ENCODE assay signal across 23 cellular contexts in the genomic region with DNA sequence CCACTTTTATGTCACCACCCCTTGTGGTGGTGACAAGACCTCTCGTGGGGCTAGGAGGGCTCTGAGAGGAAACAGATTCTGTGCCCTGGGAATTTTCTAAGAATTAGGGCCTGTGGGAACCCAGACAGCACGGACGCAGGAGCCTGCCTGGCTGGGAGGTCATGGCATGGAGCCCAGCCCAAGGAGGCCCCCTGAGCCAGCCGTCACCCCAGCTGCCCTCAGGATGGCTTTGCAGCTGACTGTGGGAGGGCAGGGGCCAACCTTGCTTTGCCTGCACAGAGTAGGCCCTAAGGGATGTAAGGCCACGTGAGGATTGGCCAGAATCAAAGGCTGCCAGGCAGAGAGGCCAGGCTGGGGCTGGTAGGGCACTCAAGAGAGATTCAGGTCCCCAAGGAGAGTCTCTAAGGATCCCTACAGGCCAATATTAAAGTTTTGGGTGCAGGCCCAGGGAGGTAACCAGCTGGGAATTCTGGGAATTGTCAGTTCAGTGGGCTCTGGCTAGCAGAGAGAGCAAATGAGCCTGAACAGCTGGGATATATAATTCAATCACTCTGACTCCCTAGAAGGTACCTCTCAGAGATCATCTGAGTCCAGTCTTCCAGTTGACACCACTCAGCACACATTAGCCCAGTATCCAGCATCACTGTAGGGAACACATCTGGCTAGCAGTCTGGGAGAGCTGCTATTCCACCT. TPM values are rescaled to one million over a fixed set of nuclear protein-coding genes. Genes with fewer than 3 reads are reported as not detected.
A peak's percentile ranks its signal among the peaks of the same experiment; 100 is the strongest.
DNase-seq lines count a peak whose midpoint lies in the region; ATAC-seq and TF ChIP-seq lines count a peak whose summit lies in the region.
"Had no signal": no experiment of that assay in that cellular context is flagged by ENCODE, and none has a peak within 500 bp of the region (broad histone marks: within the 10 kb centered on the region; RNA-seq: fewer than 3 reads in every experiment).

No MANE protein-coding gene starts in this region.

- peak in 3 of 8 donors; percentile 2 to 26 (median 12) for ATAC-seq in heart right ventricle
- ATAC-seq in aorta (ENCODE audit: low FRiP score): peak; percentile 24
- no peak for ATAC-seq in GM19467 (IDR thresholded peaks at IDR 0.05; ENCODE audit: unreplicated experiment)
- ATAC-seq: A549, gastroesophageal sphincter, GM12878, left colon, WTC11 had no signal

- no peaks in the 10 kb centered on the region for H3K9me3 Mint-ChIP-seq in dendritic cell treated with granulocyte-macrophage colony-stimulating factor and Interleukin-4, amounts not matched to agents 40 ng/mL and 50 ng/mL, for 4 days
- H3K9me3 Mint-ChIP-seq in osteocyte (ENCODE audit: unreplicated experiment): no peaks in the 10 kb centered on the region
- H3K9me3 Mint-ChIP-seq: CD4-positive, alpha-beta T cell; WTC11 had no signal

- H3K27ac ChIP-seq in heart right ventricle (peak overlapping the region in 6 of 10 donors; percentile 37 to 51 (median 42)), aorta (ENCODE audit: low read depth in 1 of 2, low read length in 2 of 2) (peak overlapping the region; percentile 72), adrenal gland (no peak overlapping the region), testis (no peak overlapping the region)
- H3K27ac ChIP-seq: neutrophil had no signal

- DNase-seq in heart right ventricle (no peak), cardiac septum (ENCODE audit: low spot score) (no peak), osteocyte (ENCODE audit: extremely low spot score, unreplicated experiment) (no peak), aorta (no peak), adrenal gland (no peak), testis (no peak)
- DNase-seq: activated CD4-positive, alpha-beta T cell treated with anti-CD3 and anti-CD28 coated beads, Interleukin-2, amount 50 U/mL, for 48 hours; activated naive CD4-positive, alpha-beta T cell treated with anti-CD3 and anti-CD28 coated beads, Interleukin-2, amount 50 U/mL, for 16 hours; activated T-cell treated with anti-CD3 and anti-CD28 coated beads for 4 hours; CD4-positive, alpha-beta T cell; DMS53; left colon; NCI-H1105 treated with DMSO at 0.1 percent for 48 hours; SHP77; stimulated activated naive CD4-positive, alpha-beta T cell had no signal

- H3K4me3 ChIP-seq in heart right ventricle (peak overlapping the region in 1 of 10 donors; percentile 1), aorta (ENCODE audit: low read length in 2 of 2) (no peak overlapping the region), adrenal gland (no peak overlapping the region), testis (no peak overlapping the region)
- H3K4me3 ChIP-seq: A549, gastroesophageal sphincter, GM12878, HAP-1 had no signal

- peaks cover 30% of the 10 kb centered on the region for H3K27me3 Mint-ChIP-seq in dendritic cell treated with granulocyte-macrophage colony-stimulating factor and Interleukin-4, amounts not matched to agents 40 ng/mL and 50 ng/mL, for 4 days
- no peaks in the 10 kb centered on the region for H3K27me3 Mint-ChIP-seq in osteocyte (ENCODE audit: unreplicated experiment)

- WGBS in heart right ventricle, 2 donors: 74 to 77% methylated on average over 5 of the region's 5 CpGs
- 3 to 6% methylated on average over 5 of the region's 5 CpGs for WGBS in aorta, 2 donors
- WGBS in adrenal gland, 4 donors: 71 to 79% (median 77%) methylated on average over 1 to 5 of the region's 5 CpGs
- 56 to 61% methylated on average over 4 to 5 of the region's 5 CpGs for WGBS in testis, 2 donors

- H3K9me3 ChIP-seq in heart right ventricle (no peaks in the 10 kb centered on the region), aorta (ENCODE audit: control insufficient read depth, low read length) (no peaks in the 10 kb centered on the region), adrenal gland (replicated peaks in 1 of 3) (no peaks in the 10 kb centered on the region), testis (no peaks in the 10 kb centered on the region)
- H3K9me3 ChIP-seq: A549, gastroesophageal sphincter, HAP-1, neutrophil had no signal

- peak overlapping the region; percentile 33 for H3K27ac Mint-ChIP-seq in dendritic cell treated with granulocyte-macrophage colony-stimulating factor and Interleukin-4, amounts not matched to agents 40 ng/mL and 50 ng/mL, for 4 days
- H3K27ac Mint-ChIP-seq in osteocyte (ENCODE audit: unreplicated experiment): peak overlapping the region; percentile 77
- H3K27ac Mint-ChIP-seq: CD4-positive, alpha-beta T cell; WTC11 had no signal

- H3K36me3 Mint-ChIP-seq in dendritic cell treated with granulocyte-macrophage colony-stimulating factor and Interleukin-4, amounts not matched to agents 40 ng/mL and 50 ng/mL, for 4 days (ENCODE audit: low read depth): no peaks in the 10 kb centered on the region
- H3K36me3 Mint-ChIP-seq in osteocyte (ENCODE audit: unreplicated experiment): peaks cover 23% of the 10 kb centered on the region
- H3K36me3 Mint-ChIP-seq: WTC11 had no signal

- H3K4me3 Mint-ChIP-seq in dendritic cell treated with granulocyte-macrophage colony-stimulating factor and Interleukin-4, amounts not matched to agents 40 ng/mL and 50 ng/mL, for 4 days: no peak overlapping the region
- no peak overlapping the region for H3K4me3 Mint-ChIP-seq in osteocyte (ENCODE audit: unreplicated experiment)
- H3K4me3 Mint-ChIP-seq: CD4-positive, alpha-beta T cell; WTC11 had no signal

- intact Hi-C loops in heart right ventricle (cut with DNase I) (loop anchor here in 6 of 10 donors (5.0 to 10.0 kb wide), 9 partner anchors 52 to 241 kb away; partner anchors contain the start of genes AREL1 (in 1 of the 6) and FCF1 (in 1 of the 6)), cardiac septum (cut with DNase I) (no loop called here), aorta (cut with DNase I) (loop anchor here in 1 of 2 donors (5.0 kb wide), 3 partner anchors 33 to 187 kb away; no protein-coding TSS in a partner anchor), adrenal gland (cut with DNase I) (no loop called here), testis (cut with DNase I; ENCODE audit: low total_unique reads) (loop anchor here (10.0 kb wide), 1 partner anchor 101 kb away; no protein-coding TSS in a partner anchor)
- intact Hi-C loops in dendritic cell treated with granulocyte-macrophage colony-stimulating factor and Interleukin-4, amounts not matched to agents 40 ng/mL and 50 ng/mL, for 4 days (cut with micrococcal nuclease): loop anchor here (5.0 kb wide), 1 partner anchor 107 kb away; the partner anchor contains the start of genes AREL1 and FCF1

- TF ChIP-seq CTCF in heart right ventricle (IDR thresholded peaks at IDR 0.05) (no peak), osteocyte (IDR thresholded peaks at IDR 0.05) (no peak), adrenal gland (IDR thresholded peaks at IDR 0.05) (no peak), testis (IDR thresholded peaks at IDR 0.05) (no peak)

- H3K27me3 ChIP-seq in heart right ventricle: peaks cover 0 to 6% (median 0%) of the 10 kb centered on the region in 7 donors
- H3K27me3 ChIP-seq in aorta (ENCODE audit: control insufficient read depth in 1 of 2, insufficient read depth in 2 of 2, low read length in 1 of 2): no peaks in the 10 kb centered on the region
- no peaks in the 10 kb centered on the region for H3K27me3 ChIP-seq in adrenal gland
- no peaks in the 10 kb centered on the region for H3K27me3 ChIP-seq in testis
- H3K27me3 ChIP-seq: gastroesophageal sphincter had no signal

- peaks cover 18% of the 10 kb centered on the region for H3K4me1 Mint-ChIP-seq in dendritic cell treated with granulocyte-macrophage colony-stimulating factor and Interleukin-4, amounts not matched to agents 40 ng/mL and 50 ng/mL, for 4 days (ENCODE audit: low read depth)
- H3K4me1 Mint-ChIP-seq in osteocyte (ENCODE audit: unreplicated experiment): peaks cover 62% of the 10 kb centered on the region

- peaks cover 0 to 48% (median 8%) of the 10 kb centered on the region in 9 donors for H3K4me1 ChIP-seq in heart right ventricle
- H3K4me1 ChIP-seq in aorta (ENCODE audit: control insufficient read depth in 1 of 2, insufficient read depth in 2 of 2, low read length in 2 of 2): peaks cover 0 to 5% of the 10 kb centered on the region in 2 donors
- no peaks in the 10 kb centered on the region for H3K4me1 ChIP-seq in adrenal gland (replicated peaks in 1 of 2)
- peaks cover 10% of the 10 kb centered on the region for H3K4me1 ChIP-seq in testis
- H3K4me1 ChIP-seq: HAP-1 had no signal

- no peak for TF ChIP-seq POLR2A in adrenal gland (IDR thresholded peaks at IDR 0.05)
- no peak for TF ChIP-seq POLR2A in testis (IDR thresholded peaks at IDR 0.05)

- H3K36me3 ChIP-seq in heart right ventricle (peaks cover 0 to 14% (median 0%) of the 10 kb centered on the region in 9 donors), aorta (ENCODE audit: control insufficient read depth in 1 of 2, insufficient read depth in 2 of 2, low read length in 1 of 2) (peaks cover 0 to 1% of the 10 kb centered on the region in 2 donors), adrenal gland (replicated peaks in 1 of 2) (no peaks in the 10 kb centered on the region), testis (ENCODE audit: low read depth, missing control alignments) (no peaks in the 10 kb centered on the region)
- H3K36me3 ChIP-seq: HAP-1, neutrophil had no signal

RNA-seq across cellular contexts. Expression of gene LTBP2, which starts 6.4 kb away (rescaled TPM):
- total RNA-seq in heart right ventricle: 10 to 100 TPM in 9 of 10 donors, 1 to 10 TPM in 1; 7.1 to 50.3 (median 18.5) TPM
- 1 to 10 TPM; 3.5 TPM for polyA plus RNA-seq in heart right ventricle
- total RNA-seq in cardiac septum: 93.7 TPM
- total RNA-seq in osteocyte: 377 and 379 TPM in 2 replicates
- 100 to 1,000 TPM; 209 to 363 TPM for total RNA-seq in aorta
- 100 to 1,000 TPM in 1 of 2 donors, 10 to 100 TPM in 1; 40.4 to 247 TPM for polyA plus RNA-seq in aorta
- total RNA-seq in adrenal gland: 10 to 100 TPM in 2 of 8 donors, 1 to 10 TPM in 6; 2.3 to 17.0 (median 7.3) TPM
- 1 to 10 TPM; 2.1 to 2.4 (median 2.2) TPM for polyA plus RNA-seq in adrenal gland
- total RNA-seq in testis: 10 to 100 TPM; 19.6 to 45.3 TPM
- polyA plus RNA-seq in testis (ENCODE audit: insufficient read depth, low read depth, low replicate concordance): 23.3 TPM

Comparison
In these comparisons a context has a peak if more than half of its experiments do, and no peak if none do; other contexts are left out.
1. intact Hi-C loops: an anchor here in heart right ventricle (5.0 to 10.0 kb wide), dendritic cell treated with granulocyte-macrophage colony-stimulating factor and Interleukin-4, amounts not matched to agents 40 ng/mL and 50 ng/mL, for 4 days (5.0 kb wide) and testis (10.0 kb wide); none called in cardiac septum and adrenal gland.
2. H3K27ac ChIP-seq: peak in heart right ventricle (6 of 10) and aorta (2 of 2); none in adrenal gland (0 of 5) and testis (0 of 2).